Comparison of ENCODE assay signal across 8 cellular contexts in genomic region chr3:197001972-197002700, GRCh38. TPM values are rescaled to one million over a fixed set of nuclear protein-coding genes. Genes with fewer than 3 reads are reported as not detected.
DNase-seq lines count a peak whose midpoint lies in the region; ATAC-seq, FAIRE-seq and TF ChIP-seq lines count a peak whose summit lies in the region.

No MANE protein-coding gene starts in this region.

- H3K14ac ChIP-seq in H1 (ENCODE audit: insufficient read length): no peak overlapping the region

- H3K27ac ChIP-seq in 22Rv1 (peak overlapping the region; percentile 76), PC-9 (no peak overlapping the region), H1 (ENCODE audit: low read depth, low read length) (no peak overlapping the region)
- H3K27ac ChIP-seq in naive thymus-derived CD4-positive, alpha-beta T cell (ENCODE audit: low read depth, low read length): peak overlapping the region; percentile 57

- TF ChIP-seq POLR2A in H1 (IDR thresholded peaks at IDR 0.05; ENCODE audit: control extremely low read depth in 1 of 2, low read depth in 2 of 2, low read length in 2 of 2): no peak

- H3K18ac ChIP-seq in H1 (ENCODE audit: extremely low read depth, low read length): no peak overlapping the region; the same call in 1 of the 2 replicates

- no peaks in the 10 kb centered on the region for H3K9me3 ChIP-seq in PC-9 (ENCODE audit: insufficient read depth, low read depth)
- no peaks in the 10 kb centered on the region for H3K9me3 ChIP-seq in H1 (ENCODE audit: insufficient read depth in 2 of 2, low read depth in 1 of 2, low read length in 1 of 2)
- H3K9me3 ChIP-seq in naive thymus-derived CD4-positive, alpha-beta T cell (ENCODE audit: control insufficient read depth in 2 of 3, low read length in 3 of 3): no peaks in the 10 kb centered on the region

- no peak overlapping the region for H3K56ac ChIP-seq in H1 (replicated peaks; ENCODE audit: insufficient read length, low read depth, low read length)

- H2AK5ac ChIP-seq in H1 (ENCODE audit: low read depth, low read length): no peak overlapping the region

- H3K36me3 Mint-ChIP-seq in naive thymus-derived CD4-positive, alpha-beta T cell: peaks cover 0 to 1% (median 0%) of the 10 kb centered on the region in 5 donors

- H3K4me1 Mint-ChIP-seq in naive thymus-derived CD4-positive, alpha-beta T cell: peaks cover 4 to 19% (median 13%) of the 10 kb centered on the region in 7 donors

- H3K79me1 ChIP-seq in H1 (ENCODE audit: low read depth, low read length): no peaks in the 10 kb centered on the region

- no peaks in the 10 kb centered on the region for H3F3A ChIP-seq in PC-9 (ENCODE audit: insufficient read depth, low read depth)

- no peak overlapping the region for H2BK120ac ChIP-seq in H1 (replicated peaks; ENCODE audit: low read depth, low read length)

- BruUV-seq in PC-9 (replicated peaks; lab: Mats Ljungman, UMichigan): TSS peak; percentile 53

- CTCF ChIA-PET in PC-9 (lab: Charles Lee) (no interaction called here), H1 (lab: Charles Lee; ENCODE audit: partially characterized antibody) (interaction anchor here (0.7 to 19.7 kb wide), 9 partner anchors 8 to 182 kb away, joined by 3 to 245 read pairs (median 3); partner anchors contain the start of gene MELTF)
- CTCF ChIA-PET in naive thymus-derived CD4-positive, alpha-beta T cell (lab: Charles Lee): interaction anchor here (0.6 to 1.5 kb wide), 4 partner anchors 17 to 187 kb away, joined by 3 to 6 read pairs (median 3); partner anchors contain the start of gene MELTF

- 0 out of 2 replicates have a peak overlapping the region, but pooled peaks have one; percentile 39 for H2BK12ac ChIP-seq in H1 (ENCODE audit: low read depth, low read length)

- H4K20me1 ChIP-seq in PC-9 (ENCODE audit: insufficient read depth): no peaks in the 10 kb centered on the region
- H4K20me1 ChIP-seq in H1 (replicated peaks in 1 of 2; ENCODE audit: control insufficient read depth in 1 of 2, insufficient read depth in 2 of 2, low read length in 2 of 2): no peaks in the 10 kb centered on the region

- H3K27me3 Mint-ChIP-seq in naive thymus-derived CD4-positive, alpha-beta T cell: peaks cover 0 to 2% (median 0%) of the 10 kb centered on the region in 5 donors

- no peak overlapping the region; the same call in 1 of the 2 replicates for H2BK5ac ChIP-seq in H1 (ENCODE audit: low read depth, low read length)

- ATAC-seq in GM19463 (IDR thresholded peaks at IDR 0.05; ENCODE audit: unreplicated experiment) (peak; percentile 12), HG02588 (IDR thresholded peaks at IDR 0.05; ENCODE audit: unreplicated experiment) (no peak)
- no peak for ATAC-seq in naive thymus-derived CD4-positive, alpha-beta T cell

- H3K79me2 ChIP-seq in PC-9 (ENCODE audit: low read depth): no peaks in the 10 kb centered on the region
- no peaks in the 10 kb centered on the region for H3K79me2 ChIP-seq in H1 (ENCODE audit: control insufficient read depth in 1 of 2, insufficient read depth in 2 of 2, low read length in 2 of 2)

- H3K23me2 ChIP-seq in H1 (ENCODE audit: low read depth, low read length): peaks cover 6% of the 10 kb centered on the region

- POLR2A ChIA-PET in PC-9 (lab: Charles Lee; ENCODE audit: unreplicated experiment): no interaction called here
- POLR2A ChIA-PET in H1 (lab: Charles Lee; ENCODE audit: partially characterized antibody): interaction anchor here (0.9 to 1.0 kb wide), 2 partner anchors 26 to 42 kb away, joined by 3 to 6 read pairs; no protein-coding TSS in a partner anchor
- POLR2A ChIA-PET in naive thymus-derived CD4-positive, alpha-beta T cell (lab: Charles Lee): interaction anchor here (0.6 kb wide), 1 partner anchor 711 kb away, joined by 4 read pairs; no protein-coding TSS in a partner anchor

- no peaks in the 10 kb centered on the region for H3K36me3 ChIP-seq in PC-9 (ENCODE audit: low read depth)
- H3K36me3 ChIP-seq in H1 (ENCODE audit: control insufficient read depth in 2 of 4, insufficient read depth in 4 of 4, low read length in 3 of 4): no peaks in the 10 kb centered on the region
- H3K36me3 ChIP-seq in naive thymus-derived CD4-positive, alpha-beta T cell (ENCODE audit: control insufficient read depth in 2 of 3, insufficient read depth in 3 of 3, low read length in 3 of 3): no peaks in the 10 kb centered on the region

- H2BK15ac ChIP-seq in H1 (ENCODE audit: low read length): no peak overlapping the region

- 53% methylated on average over 41 of the region's 55 CpGs; no CpG with 5 or more reads in 1 of the 2 experiments for WGBS in H1 (ENCODE audit: extremely low coverage in 1 of 2, insufficient coverage in 1 of 2, insufficient read length in 1 of 2, insufficient replicate concordance in 2 of 2, low coverage in 1 of 2, low lambda C conversion rate in 2 of 2, missing lambda C conversion rate in 1 of 2), 2 experiments

- no peak overlapping the region for H4K5ac ChIP-seq in H1 (ENCODE audit: insufficient read length, low read depth, low read length)

- peaks cover 0 to 3% (median 0%) of the 10 kb centered on the region in 11 donors for H3K9me3 Mint-ChIP-seq in naive thymus-derived CD4-positive, alpha-beta T cell

- no peak overlapping the region for H3K23ac ChIP-seq in H1 (ENCODE audit: insufficient read length)

- H3K4ac ChIP-seq in H1 (replicated peaks; ENCODE audit: insufficient read length, low read depth, low read length): no peak overlapping the region

- no peak overlapping the region for H2BK20ac ChIP-seq in H1 (ENCODE audit: low read length)

- FAIRE-seq in H1 (lab: Jason Lieb, UNC): no peak

- no peak for TF ChIP-seq EP300 in H1 (IDR thresholded peaks at IDR 0.05; ENCODE audit: borderline replicate concordance in 1 of 2, low read depth in 2 of 2, low read length in 2 of 2)

- TF ChIP-seq RAD21 in H1 (IDR thresholded peaks at IDR 0.05 in 1 of 2, conservative IDR thresholded peaks at IDR 0.05 in 1 of 2; ENCODE audit: low read depth in 2 of 2, low read length in 2 of 2): no peak

- H3K4me3 ChIP-seq in PC-9 (no peak overlapping the region), H1 (ENCODE audit: extremely low read depth in 1 of 4, insufficient read depth in 2 of 4, low read depth in 3 of 4, low read length in 4 of 4) (peak overlapping the region; percentile 26 to 79 (median 29); a peak in 5 of 8 replicates)
- peak overlapping the region; percentile 33 for H3K4me3 ChIP-seq in naive thymus-derived CD4-positive, alpha-beta T cell (ENCODE audit: low read length)

- peak overlapping the region; percentile 59 to 90 (median 82) for H3K4me3 Mint-ChIP-seq in naive thymus-derived CD4-positive, alpha-beta T cell

- H3K9ac ChIP-seq in H1 (replicated peaks in 1 of 4; ENCODE audit: extremely low read depth in 1 of 4, low read depth in 3 of 4, low read length in 3 of 4): peak overlapping the region in 1 of 4 experiments; percentile 40; a peak in 2 of 7 replicates

- no peaks in the 10 kb centered on the region for H3K27me3 ChIP-seq in PC-9 (ENCODE audit: insufficient read depth, low read depth)
- H3K27me3 ChIP-seq in H1 (replicated peaks in 1 of 4; ENCODE audit: control insufficient read depth in 3 of 4, extremely low read depth in 1 of 4, insufficient read depth in 3 of 4, low read length in 3 of 4): peaks cover 0 to 17% (median 17%) of the 10 kb centered on the region in 4 experiments; a peak in 6 of 7 replicates
- H3K27me3 ChIP-seq in naive thymus-derived CD4-positive, alpha-beta T cell (ENCODE audit: control insufficient read depth in 2 of 2, insufficient read depth in 2 of 2, low read length in 2 of 2): no peaks in the 10 kb centered on the region

- H3K4me2 ChIP-seq in PC-9 (no peak overlapping the region), H1 (ENCODE audit: insufficient read depth in 1 of 2, low read depth in 2 of 2, low read length in 2 of 2) (peak overlapping the region; percentile 17 to 77; a peak in 3 of 4 replicates)

- H3K27ac Mint-ChIP-seq in naive thymus-derived CD4-positive, alpha-beta T cell: peak overlapping the region; percentile 43 to 92 (median 81)

- peak overlapping the region; percentile 69; the same call in 1 of the 2 replicates for H4K8ac ChIP-seq in H1 (ENCODE audit: extremely low read depth, insufficient read depth, low read length)

- no peaks in the 10 kb centered on the region for H3K9me2 ChIP-seq in PC-9 (ENCODE audit: insufficient read depth)

- no peak for TF ChIP-seq CTCF in 22Rv1 (IDR thresholded peaks at IDR 0.05)
- TF ChIP-seq CTCF in PC-9 (conservative IDR thresholded peaks at IDR 0.05): no peak
- TF ChIP-seq CTCF in H1 (IDR thresholded peaks at IDR 0.05; ENCODE audit: control extremely low read depth in 1 of 3, insufficient read depth in 1 of 3, low read depth in 1 of 3, low read length in 3 of 3): no peak

- DNase-seq in PC-9 (no peak), H1 (ENCODE audit: low read depth in 1 of 2, low spot score in 2 of 2) (no peak), HPDE6-E6E7 (ENCODE audit: extremely low spot score) (no peak)
- DNase-seq in naive thymus-derived CD4-positive, alpha-beta T cell: peak in 1 of 9 donors; percentile 16
- DNase-seq in activated CD8-positive, alpha-beta memory T cell treated with anti-CD3 and anti-CD28 coated beads, Interleukin-2, amount 50 U/mL, for 4 hours: no peak

- H2AFZ ChIP-seq in PC-9: no peak overlapping the region
- H2AFZ ChIP-seq in H1 (ENCODE audit: low read length): no peak overlapping the region

- intact Hi-C loops in PC-9 (cut with micrococcal nuclease; ENCODE audit: unreplicated experiment): no loop called here
- intact Hi-C loops in naive thymus-derived CD4-positive, alpha-beta T cell (cut with micrococcal nuclease): loop anchor here (1.0 to 2.0 kb wide), 6 partner anchors 27 to 508 kb away; partner anchors contain the start of genes MELTF (in 1 of the 2), NCBP2 (in 1 of the 2) and SENP5 (in 1 of the 2)

- H4K91ac ChIP-seq in H1 (replicated peaks; ENCODE audit: insufficient read length, low read length): no peak overlapping the region

- H3K4me1 ChIP-seq in PC-9 (replicated peaks; ENCODE audit: insufficient read depth) (no peaks in the 10 kb centered on the region), H1 (replicated peaks in 1 of 4; ENCODE audit: control insufficient read depth in 3 of 4, insufficient read depth in 4 of 4, low read length in 3 of 4) (peaks cover 3 to 7% (median 6%) of the 10 kb centered on the region in 4 experiments)
- H3K4me1 ChIP-seq in naive thymus-derived CD4-positive, alpha-beta T cell (ENCODE audit: control insufficient read depth in 2 of 2, insufficient read depth in 2 of 2, low read length in 2 of 2): peaks cover 8% of the 10 kb centered on the region in 2 donors

RNA-seq across cellular contexts. Expression of gene MELTF, which starts 27.5 kb away (rescaled TPM):
- total RNA-seq in PC-9 (2021): 154 and 202 TPM in 2 replicates
- 3.5 and 3.7 TPM in 2 replicates for total RNA-seq in H1 (2021; fragmentation: NEBNext Ultra II Directional; extraction: Animal tissue kit (Norgen Biotek cat#: 25700))
- polyA plus RNA-seq in H1 (2011; rRNA removed): 1.7 and 2.7 TPM in 2 replicates
- polyA plus RNA-seq in H1 (2011; cell fraction: cytosol; rRNA removed): 2.2 TPM
- 9.6 TPM for polyA plus RNA-seq in H1 (2011; cell fraction: nucleus; rRNA removed)
- 2.1 to 3.7 TPM (median 3.4 TPM) in 4 replicates for polyA plus RNA-seq in H1 (2012, experiment 1 of 2)
- 1.1 TPM for polyA plus RNA-seq in H1 (2012, experiment 2 of 2)
- polyA plus RNA-seq in H1 (2013, experiment 1 of 2): 2.9 TPM
- 2.9 TPM for polyA plus RNA-seq in H1 (2013, experiment 2 of 2)
- polyA minus RNA-seq in H1 (2011; rRNA and poly(A)+ RNA removed): 1.9 and 2.0 TPM in 2 replicates
- 1.5 TPM for polyA minus RNA-seq in H1 (2011; cell fraction: cytosol; rRNA and poly(A)+ RNA removed)
- polyA minus RNA-seq in H1 (2011; cell fraction: nucleus; rRNA and poly(A)+ RNA removed): 7.0 TPM
- total RNA-seq in naive thymus-derived CD4-positive, alpha-beta T cell: 1 to 10 TPM in 3 of 5 experiments, under 1 TPM in 2; 0.51 to 7.6 (median 2.7) TPM
- polyA plus RNA-seq in naive thymus-derived CD4-positive, alpha-beta T cell: under 1 TPM in 1 of 2 donors, not detected in 1; 0.09 TPM

RNA-seq across cellular contexts. Expression of gene PIGZ, which starts 33.5 kb away (rescaled TPM):
- total RNA-seq in PC-9 (2021): 2.1 and 5.6 TPM in 2 replicates
- total RNA-seq in H1 (2021; fragmentation: NEBNext Ultra II Directional; extraction: Animal tissue kit (Norgen Biotek cat#: 25700)): not detected in 2 replicates
- 0.32 and 0.57 TPM in 2 replicates for polyA plus RNA-seq in H1 (2011; rRNA removed)
- polyA plus RNA-seq in H1 (2011; cell fraction: cytosol; rRNA removed): 0.30 TPM
- 0.83 TPM for polyA plus RNA-seq in H1 (2011; cell fraction: nucleus; rRNA removed)
- 0.51 to 0.74 TPM (median 0.63 TPM) in 4 replicates for polyA plus RNA-seq in H1 (2012, experiment 1 of 2)
- 0.26 TPM for polyA plus RNA-seq in H1 (2012, experiment 2 of 2)
- 0.22 TPM for polyA plus RNA-seq in H1 (2013, experiment 1 of 2)
- polyA plus RNA-seq in H1 (2013, experiment 2 of 2): 0.15 TPM
- polyA minus RNA-seq in H1 (2011; rRNA and poly(A)+ RNA removed): 0.10 and 1.1 TPM in 2 replicates
- 0.37 TPM for polyA minus RNA-seq in H1 (2011; cell fraction: cytosol; rRNA and poly(A)+ RNA removed)
- polyA minus RNA-seq in H1 (2011; cell fraction: nucleus; rRNA and poly(A)+ RNA removed): not detected
- total RNA-seq in naive thymus-derived CD4-positive, alpha-beta T cell: 1 to 10 TPM in 2 of 5 experiments, under 1 TPM in 2, not detected in 1; 0.22 to 2.7 (median 1.6) TPM
- under 1 TPM; 0.20 to 0.65 TPM for polyA plus RNA-seq in naive thymus-derived CD4-positive, alpha-beta T cell

RNA-seq across cellular contexts. Expression of gene NCBP2, which starts 59.8 kb away (rescaled TPM):
- 83.8 and 91.8 TPM in 2 replicates for total RNA-seq in PC-9 (2021)
- 96.7 and 100 TPM in 2 replicates for total RNA-seq in H1 (2021; fragmentation: NEBNext Ultra II Directional; extraction: Animal tissue kit (Norgen Biotek cat#: 25700))
- polyA plus RNA-seq in H1 (2011; rRNA removed): 34.1 and 35.4 TPM in 2 replicates
- polyA plus RNA-seq in H1 (2011; cell fraction: cytosol; rRNA removed): 78.7 TPM
- polyA plus RNA-seq in H1 (2011; cell fraction: nucleus; rRNA removed): 17.6 TPM
- polyA plus RNA-seq in H1 (2012, experiment 1 of 2): 73.1 to 107 TPM (median 85.0 TPM) in 4 replicates
- polyA plus RNA-seq in H1 (2012, experiment 2 of 2): 12.1 TPM
- polyA plus RNA-seq in H1 (2013, experiment 1 of 2): 60.4 TPM
- polyA plus RNA-seq in H1 (2013, experiment 2 of 2): 59.2 TPM
- polyA minus RNA-seq in H1 (2011; rRNA and poly(A)+ RNA removed): 29.7 and 40.0 TPM in 2 replicates
- 23.6 TPM for polyA minus RNA-seq in H1 (2011; cell fraction: cytosol; rRNA and poly(A)+ RNA removed)
- 23.0 TPM for polyA minus RNA-seq in H1 (2011; cell fraction: nucleus; rRNA and poly(A)+ RNA removed)
- 10 to 100 TPM; 42.9 to 77.3 (median 67.5) TPM for total RNA-seq in naive thymus-derived CD4-positive, alpha-beta T cell
- polyA plus RNA-seq in naive thymus-derived CD4-positive, alpha-beta T cell: 10 to 100 TPM; 74.3 to 96.9 TPM

Comparison
In these comparisons a context has a peak if more than half of its experiments do, and no peak if none do; other contexts are left out.
1. H3K27ac ChIP-seq: peak in 22Rv1 (single experiment) and naive thymus-derived CD4-positive, alpha-beta T cell (single experiment); none in PC-9 (single experiment) and H1 (single experiment).
2. RNA of gene MELTF, which starts 27.5 kb away (total RNA-seq): 154 to 202 TPM in PC-9; 3.5 to 3.7 TPM in H1 and 0.51 to 7.6 TPM in naive thymus-derived CD4-positive, alpha-beta T cell; every median in the first group is over 10 times any median in the second.